ENCODE assay signal across 13 cellular contexts in the genomic region with DNA sequence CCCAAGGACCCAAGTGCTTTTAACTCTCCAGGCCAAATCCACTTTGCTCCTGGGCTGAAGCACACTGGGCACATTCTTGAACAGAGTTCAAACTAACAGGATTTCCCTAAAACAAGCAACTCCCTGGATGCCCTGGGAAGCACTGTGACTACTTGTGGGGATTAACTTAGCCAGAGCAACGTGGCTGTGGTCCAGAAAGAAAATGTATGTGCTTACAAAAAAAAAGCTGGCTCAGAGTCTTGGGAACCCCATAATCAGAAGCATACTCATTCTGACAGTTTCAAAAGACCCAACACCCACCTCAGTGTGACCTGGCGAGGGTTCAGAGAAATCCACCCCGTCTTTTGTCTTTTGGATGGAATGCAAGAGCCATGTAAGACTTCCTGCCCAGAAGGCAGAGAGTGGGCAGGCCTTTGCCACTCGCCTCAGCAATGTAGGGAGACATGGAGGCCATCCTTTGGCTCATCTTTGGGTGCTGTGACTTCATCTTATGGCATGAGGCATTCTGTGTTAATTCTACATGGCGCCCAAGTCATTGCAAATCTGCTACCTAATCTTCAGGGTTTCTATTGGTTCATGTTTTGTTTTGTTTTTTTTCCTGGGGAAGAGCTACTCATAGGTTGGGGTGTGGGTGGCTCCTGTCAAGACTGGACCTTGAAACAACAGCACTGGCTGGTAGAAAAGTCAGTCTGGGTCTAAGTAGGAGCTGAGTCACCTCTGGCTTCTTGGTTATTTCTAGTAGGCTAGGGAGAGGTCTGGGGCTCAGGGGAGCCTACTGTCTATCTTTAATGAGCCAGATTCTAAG.
A peak's percentile ranks its signal among the peaks of the same experiment; 100 is the strongest.
DNase-seq lines count a peak whose midpoint lies in the region; ATAC-seq and TF ChIP-seq lines count a peak whose summit lies in the region.
"Had no signal": no experiment of that assay in that cellular context is flagged by ENCODE, and none has a peak within 500 bp of the region (broad histone marks: within the 10 kb centered on the region; RNA-seq: fewer than 3 reads in every experiment).

No MANE protein-coding gene starts in this region.

- H3K56ac ChIP-seq in H9 (ENCODE audit: insufficient read length, low read depth, low read length): no peak overlapping the region

- no peaks in the 10 kb centered on the region for H3K36me3 ChIP-seq in neural progenitor cell
- H3K36me3 ChIP-seq: cardiac muscle cell, tibial nerve had no signal

- H3K27me3 ChIP-seq in neural progenitor cell (no peaks in the 10 kb centered on the region), H9 (ENCODE audit: insufficient read depth, low read length) (no peaks in the 10 kb centered on the region)
- H3K27me3 ChIP-seq: cardiac muscle cell, hepatocyte, tibial nerve had no signal

- H3K9me3 Mint-ChIP-seq in neural progenitor cell (no peaks in the 10 kb centered on the region), H9 (no peaks in the 10 kb centered on the region)

- no peak overlapping the region for H3K9ac ChIP-seq in neural progenitor cell
- no peak overlapping the region for H3K9ac ChIP-seq in H9 (ENCODE audit: extremely low read depth, insufficient read length, low read length)

- H3F3A ChIP-seq in neural progenitor cell (ENCODE audit: low read depth): no peaks in the 10 kb centered on the region

- no peak overlapping the region for H3K27ac Mint-ChIP-seq in neural progenitor cell
- no peak overlapping the region for H3K27ac Mint-ChIP-seq in H9

- H3K79me1 ChIP-seq in H9 (ENCODE audit: insufficient read depth, low read depth, low read length, poor library complexity, severe bottlenecking): no peaks in the 10 kb centered on the region

- H3K4me2 ChIP-seq in neural progenitor cell: no peak overlapping the region
- no peak overlapping the region for H3K4me2 ChIP-seq in H9 (ENCODE audit: insufficient read depth, insufficient read length, low read length)
- H3K4me2 ChIP-seq: hepatocyte had no signal

- WGBS in H9 (ENCODE audit: extremely low coverage, insufficient read length, low lambda C conversion rate): no CpG with 5 or more reads among the region's 5 CpGs

- H2BK20ac ChIP-seq in H9 (ENCODE audit: low read depth, low read length, poor library complexity, severe bottlenecking): no peak overlapping the region

- ATAC-seq in HG03354 (IDR thresholded peaks at IDR 0.05; ENCODE audit: poor library complexity, severe bottlenecking, unreplicated experiment) (no peak), HG03565 (IDR thresholded peaks at IDR 0.05; ENCODE audit: unreplicated experiment) (no peak)

- TF ChIP-seq CTCF in neural progenitor cell (IDR thresholded peaks at IDR 0.05) (no peak), H9 (conservative IDR thresholded peaks at IDR 0.05) (no peak)

- DNase-seq in GM04504 (ENCODE audit: low read depth) (peak; percentile 57), LHCN-M2 (ENCODE audit: low read depth) (peak; percentile 91), astrocyte of the hippocampus (ENCODE audit: low read depth, low spot score) (peak; percentile 91), neural progenitor cell (ENCODE audit: low spot score) (peak; percentile 16), H9 (no peak), activated gamma-delta T cell treated with Interleukin-2 at 50 U/mL for 16 hours (no peak)
- DNase-seq: GF-D8, NCI-H1048 had no signal

- H4K8ac ChIP-seq in H9 (replicated peaks; ENCODE audit: insufficient read length, low read depth, low read length): no peak overlapping the region

- no peak overlapping the region for H3K23ac ChIP-seq in H9 (ENCODE audit: insufficient read length, low read depth, low read length)

- H3K4ac ChIP-seq in H9 (ENCODE audit: low read depth, low read length): no peak overlapping the region

- H3T11ph ChIP-seq in H9 (ENCODE audit: low read length): no peak overlapping the region

- H3K4me3 Mint-ChIP-seq in neural progenitor cell (no peak overlapping the region), H9 (no peak overlapping the region)

- no peak overlapping the region for H3K4me3 ChIP-seq in neural progenitor cell
- H3K4me3 ChIP-seq: cardiac muscle cell, hepatocyte, tibial nerve had no signal

- H2AFZ ChIP-seq in neural progenitor cell (replicated peaks): no peak overlapping the region
- H2AFZ ChIP-seq in H9 (ENCODE audit: low read length): no peak overlapping the region
- H2AFZ ChIP-seq: hepatocyte had no signal

- no peak overlapping the region for H4K5ac ChIP-seq in H9 (ENCODE audit: insufficient read length, low read depth, low read length)

- no peak overlapping the region for H2BK12ac ChIP-seq in H9 (ENCODE audit: insufficient read length, low read depth, low read length)

- no peak overlapping the region for H4K91ac ChIP-seq in H9 (ENCODE audit: insufficient read length, low read depth, low read length)

- no peaks in the 10 kb centered on the region for H3K36me3 Mint-ChIP-seq in neural progenitor cell
- no peaks in the 10 kb centered on the region for H3K36me3 Mint-ChIP-seq in H9 (ENCODE audit: insufficient read depth in 1 of 3, low read depth in 3 of 3)

- no peaks in the 10 kb centered on the region for H3K79me2 ChIP-seq in neural progenitor cell (ENCODE audit: low read depth)
- no peaks in the 10 kb centered on the region for H3K79me2 ChIP-seq in H9 (ENCODE audit: insufficient read depth, low read length)
- H3K79me2 ChIP-seq: hepatocyte had no signal

- no peaks in the 10 kb centered on the region for H3K23me2 ChIP-seq in H9 (ENCODE audit: insufficient read length, low read depth, low read length, poor library complexity, severe bottlenecking)

- no peaks in the 10 kb centered on the region for H3K4me1 ChIP-seq in neural progenitor cell
- H3K4me1 ChIP-seq in H9 (ENCODE audit: insufficient read depth, low read length): no peaks in the 10 kb centered on the region

- no peak overlapping the region for H2BK5ac ChIP-seq in H9 (ENCODE audit: insufficient read length, low read length)

- H2AK5ac ChIP-seq in H9 (ENCODE audit: insufficient read length, low read length): no peak overlapping the region

- H2BK120ac ChIP-seq in H9 (ENCODE audit: low read depth, low read length, poor library complexity, severe bottlenecking): no peak overlapping the region

- H3K27me3 Mint-ChIP-seq in neural progenitor cell (ENCODE audit: insufficient read depth, low read depth) (no peaks in the 10 kb centered on the region), H9 (ENCODE audit: low read depth) (peaks cover 1% of the 10 kb centered on the region)

- no peaks in the 10 kb centered on the region for H3K9me3 ChIP-seq in neural progenitor cell (ENCODE audit: low read depth)
- no peaks in the 10 kb centered on the region for H3K9me3 ChIP-seq in H9 (ENCODE audit: control insufficient read depth, low read depth, low read length)
- H3K9me3 ChIP-seq: tibial nerve had no signal

- no peak overlapping the region for H3K14ac ChIP-seq in H9 (ENCODE audit: insufficient read depth, low read length)

- H3K4me1 Mint-ChIP-seq in neural progenitor cell (peaks cover 6% of the 10 kb centered on the region), H9 (peaks cover 0 to 3% of the 10 kb centered on the region in 2 experiments; a peak in 1 of 4 replicates)

- no peak overlapping the region for H3K27ac ChIP-seq in neural progenitor cell
- H3K27ac ChIP-seq in H9 (ENCODE audit: insufficient read length, low read depth, low read length): no peak overlapping the region
- H3K27ac ChIP-seq: cardiac muscle cell, hepatocyte, tibial nerve had no signal

- no peak overlapping the region for H2BK15ac ChIP-seq in H9 (ENCODE audit: low read depth, low read length)

- H4K20me1 ChIP-seq in neural progenitor cell (ENCODE audit: low read depth) (no peaks in the 10 kb centered on the region), H9 (ENCODE audit: control insufficient read depth, insufficient read depth, insufficient read length) (no peaks in the 10 kb centered on the region)

- no peak overlapping the region for H3K18ac ChIP-seq in H9 (ENCODE audit: insufficient read length, low read depth, low read length)

Comparison
In these comparisons a context has a peak if more than half of its experiments do, and no peak if none do; other contexts are left out.
1. DNase-seq: peak in GM04504 (single experiment), LHCN-M2 (single experiment), astrocyte of the hippocampus (single experiment) and neural progenitor cell (single experiment); none in H9 (single experiment) and activated gamma-delta T cell treated with Interleukin-2 at 50 U/mL for 16 hours (single experiment).